ENCODE assay signal across 8 cellular contexts in genomic region chr6:41560440-41561192, GRCh38. TPM values are rescaled to one million over a fixed set of nuclear protein-coding genes. Genes with fewer than 3 reads are reported as not detected.
A peak's percentile ranks its signal among the peaks of the same experiment; 100 is the strongest.
DNase-seq lines count a peak whose midpoint lies in the region; ATAC-seq and TF ChIP-seq lines count a peak whose summit lies in the region.

No MANE protein-coding gene starts in this region.

- H3K4me3 Mint-ChIP-seq in CD4-positive, CD25-positive, alpha-beta regulatory T cell: peak overlapping the region; percentile 85 to 95 (median 90)

- no peaks in the 10 kb centered on the region for H3K36me3 ChIP-seq in CD4-positive, CD25-positive, alpha-beta regulatory T cell (ENCODE audit: control insufficient read depth, insufficient read depth, low read length)
- H3K36me3 ChIP-seq in GM23248 (ENCODE audit: low read depth) (no peaks in the 10 kb centered on the region), hepatocyte (replicated peaks; ENCODE audit: insufficient read depth, low read depth) (no peaks in the 10 kb centered on the region)

- DNase-seq in CD4-positive, CD25-positive, alpha-beta regulatory T cell: peak; percentile 83 to 91 (median 84)
- DNase-seq in GM23248 (peak; percentile 63), OCI-M1 (lab: John Stamatoyannopoulos, UW) (peak; percentile 43), hepatocyte (ENCODE audit: low spot score) (no peak), epidermal melanocyte (ENCODE audit: insufficient read length, low spot score) (no peak)
- DNase-seq in activated naive CD4-positive, alpha-beta T cell treated with anti-CD3 and anti-CD28 coated beads, Interleukin-2, amount 50 U/mL, for 16 hours: peak; percentile 81
- peak; percentile 50 to 56 for DNase-seq in stimulated activated CD4-positive, alpha-beta T cell treated with anti-CD3 and anti-CD28 coated beads, Interleukin-1b, Interleukin-23, amount 100 ng/mL, for 1 hour (ENCODE audit: low read depth in 2 of 2)

- peak overlapping the region; percentile 51 for H3K4me2 ChIP-seq in GM23248 (ENCODE audit: unreplicated experiment)
- H3K4me2 ChIP-seq in hepatocyte: peak overlapping the region; percentile 68

- peaks cover 20% of the 10 kb centered on the region for H3K4me1 ChIP-seq in CD4-positive, CD25-positive, alpha-beta regulatory T cell (ENCODE audit: control insufficient read depth, insufficient read depth, low read length, poor library complexity, severe bottlenecking)
- H3K4me1 ChIP-seq in GM23248 (ENCODE audit: insufficient read depth): no peaks in the 10 kb centered on the region
- H3K4me1 ChIP-seq in hepatocyte (ENCODE audit: insufficient read depth): peaks cover 49% of the 10 kb centered on the region

- H3K9me2 ChIP-seq in GM23248 (ENCODE audit: insufficient read depth) (no peaks in the 10 kb centered on the region), hepatocyte (replicated peaks; ENCODE audit: insufficient read depth) (no peaks in the 10 kb centered on the region)

- no peaks in the 10 kb centered on the region for H3F3A ChIP-seq in GM23248 (ENCODE audit: insufficient read depth)

- no peaks in the 10 kb centered on the region for H3K9me3 ChIP-seq in CD4-positive, CD25-positive, alpha-beta regulatory T cell (ENCODE audit: control insufficient read depth in 2 of 2, low read length in 2 of 2)
- H3K9me3 ChIP-seq in GM23248 (ENCODE audit: low read depth): no peaks in the 10 kb centered on the region
- H3K9me3 ChIP-seq in hepatocyte (ENCODE audit: low read depth): no peaks in the 10 kb centered on the region

- H3K36me3 Mint-ChIP-seq in CD4-positive, CD25-positive, alpha-beta regulatory T cell: peaks cover 9% of the 10 kb centered on the region

- H3K9ac ChIP-seq in GM23248: peak overlapping the region; percentile 75

- no peaks in the 10 kb centered on the region for H3K9me3 Mint-ChIP-seq in CD4-positive, CD25-positive, alpha-beta regulatory T cell

- no peaks in the 10 kb centered on the region for H3K27me3 Mint-ChIP-seq in CD4-positive, CD25-positive, alpha-beta regulatory T cell

- H4K20me1 ChIP-seq in GM23248 (ENCODE audit: insufficient read depth) (no peaks in the 10 kb centered on the region), hepatocyte (ENCODE audit: insufficient read depth, poor library complexity, severe bottlenecking) (peaks cover 92% of the 10 kb centered on the region)

- peak overlapping the region; percentile 20 to 92 (median 89) for H3K27ac Mint-ChIP-seq in CD4-positive, CD25-positive, alpha-beta regulatory T cell

- TF ChIP-seq CTCF in hepatocyte (IDR thresholded peaks at IDR 0.05; ENCODE audit: poor library complexity): no peak

- peak; percentile 89 to 91 for ATAC-seq in CD4-positive, CD25-positive, alpha-beta regulatory T cell (ENCODE audit: low read depth in 2 of 2)
- ATAC-seq in HG03097 (IDR thresholded peaks at IDR 0.05; ENCODE audit: low FRiP score, unreplicated experiment): no peak

- no peaks in the 10 kb centered on the region for H3K27me3 ChIP-seq in CD4-positive, CD25-positive, alpha-beta regulatory T cell (ENCODE audit: control insufficient read depth, insufficient read depth, low read length)
- H3K27me3 ChIP-seq in GM23248 (replicated peaks; ENCODE audit: insufficient read depth) (no peaks in the 10 kb centered on the region), hepatocyte (no peaks in the 10 kb centered on the region)

- peak overlapping the region; percentile 67 for H3K27ac ChIP-seq in CD4-positive, CD25-positive, alpha-beta regulatory T cell (ENCODE audit: insufficient read depth, low read length, poor library complexity, severe bottlenecking)
- H3K27ac ChIP-seq in GM23248: no peak overlapping the region
- no peak overlapping the region for H3K27ac ChIP-seq in hepatocyte

- in situ Hi-C loops in GM23248 (cut with MboI): no loop called here

- WGBS in GM23248 (ENCODE audit: low coverage in 1 of 2, low lambda C conversion rate in 2 of 2, missing lambda C conversion rate in 2 of 2), 2 experiments: 34 to 41% methylated on average over 47 to 53 of the region's 53 CpGs
- WGBS in hepatocyte (ENCODE audit: low lambda C conversion rate, missing lambda C conversion rate): 50% methylated on average over 52 of the region's 53 CpGs

- H3K4me3 ChIP-seq in CD4-positive, CD25-positive, alpha-beta regulatory T cell (ENCODE audit: low read depth, low read length): peak overlapping the region; percentile 76
- H3K4me3 ChIP-seq in GM23248: peak overlapping the region; percentile 67
- no peak overlapping the region for H3K4me3 ChIP-seq in hepatocyte

- H3K4me1 Mint-ChIP-seq in CD4-positive, CD25-positive, alpha-beta regulatory T cell: peaks cover 12 to 35% (median 18%) of the 10 kb centered on the region in 4 donors

- H2AFZ ChIP-seq in GM23248: peak overlapping the region; percentile 81
- no peak overlapping the region for H2AFZ ChIP-seq in hepatocyte

- H3K79me2 ChIP-seq in GM23248 (ENCODE audit: insufficient read depth): no peaks in the 10 kb centered on the region
- H3K79me2 ChIP-seq in hepatocyte: peaks cover 99% of the 10 kb centered on the region

RNA-seq across cellular contexts. Expression of gene FOXP4, which starts 14.4 kb away (rescaled TPM):
- 9.9 TPM for total RNA-seq in CD4-positive, CD25-positive, alpha-beta regulatory T cell
- under 1 TPM; 0.26 to 0.49 (median 0.33) TPM for polyA plus RNA-seq in CD4-positive, CD25-positive, alpha-beta regulatory T cell
- 3.9 and 5.4 TPM in 2 replicates for total RNA-seq in GM23248 (2014; rRNA removed; shearing (Covaris generic))
- 1.1 and 1.4 TPM in 2 replicates for polyA plus RNA-seq in GM23248 (2016; fragmentation: Nextera tagmentation; extraction: Ambion mirVana)
- 18.0 and 24.3 TPM in 2 replicates for total RNA-seq in hepatocyte
- polyA plus RNA-seq in hepatocyte: 79.9 and 87.8 TPM in 2 replicates

Comparison
In these comparisons a context has a peak if more than half of its experiments do, and no peak if none do; other contexts are left out.
1. DNase-seq: peak in CD4-positive, CD25-positive, alpha-beta regulatory T cell (3 of 3), GM23248 (single experiment), OCI-M1 (single experiment), activated naive CD4-positive, alpha-beta T cell treated with anti-CD3 and anti-CD28 coated beads, Interleukin-2, amount 50 U/mL, for 16 hours (single experiment) and stimulated activated CD4-positive, alpha-beta T cell treated with anti-CD3 and anti-CD28 coated beads, Interleukin-1b, Interleukin-23, amount 100 ng/mL, for 1 hour (2 of 2); none in hepatocyte (single experiment) and epidermal melanocyte (single experiment).